10 cellular contexts compared by ENCODE assay signal in genomic region chr12:57498143-57498524, GRCh38. TPM values are rescaled to one million over a fixed set of nuclear protein-coding genes. Genes with fewer than 3 reads are reported as not detected.
DNase-seq lines count a peak whose midpoint lies in the region; ATAC-seq and TF ChIP-seq lines count a peak whose summit lies in the region.
"Had no signal": no experiment of that assay in that cellular context is flagged by ENCODE, and none has a peak within 500 bp of the region (broad histone marks: within the 10 kb centered on the region; RNA-seq: fewer than 3 reads in every experiment).

No MANE protein-coding gene starts in this region.

- H3F3A ChIP-seq in GM23338 (replicated peaks; ENCODE audit: low read depth): peaks cover 34% of the 10 kb centered on the region

- no peak overlapping the region for H3K4me3 ChIP-seq in GM23338

- H3K36me3 Mint-ChIP-seq in GM23338 (ENCODE audit: low read depth) (peaks cover 92% of the 10 kb centered on the region), endothelial cell (ENCODE audit: low read depth, unreplicated experiment) (peaks cover 51% of the 10 kb centered on the region), HFFc6 (ENCODE audit: low read depth) (peaks cover 44% of the 10 kb centered on the region)

- peaks cover 13% of the 10 kb centered on the region for H3K27me3 Mint-ChIP-seq in GM23338 (ENCODE audit: insufficient read depth, low read depth, poor library complexity)
- peaks cover 1% of the 10 kb centered on the region for H3K27me3 Mint-ChIP-seq in endothelial cell (ENCODE audit: unreplicated experiment)
- peaks cover 2% of the 10 kb centered on the region for H3K27me3 Mint-ChIP-seq in HFFc6 (ENCODE audit: insufficient read depth)

- H3K4me3 Mint-ChIP-seq in GM23338 (no peak overlapping the region), endothelial cell (ENCODE audit: unreplicated experiment) (peak overlapping the region; percentile 56), HFFc6 (no peak overlapping the region)

- no peaks in the 10 kb centered on the region for H3K4me1 ChIP-seq in GM23338 (ENCODE audit: insufficient read depth)

- H3K9me2 ChIP-seq in GM23338 (ENCODE audit: insufficient read depth): no peaks in the 10 kb centered on the region

- H2AFZ ChIP-seq in GM23338: no peak overlapping the region

- H3K27me3 ChIP-seq in GM23338 (ENCODE audit: insufficient read depth): no peaks in the 10 kb centered on the region

- no peak overlapping the region for H3K4me2 ChIP-seq in GM23338

- TF ChIP-seq CTCF in GM23338 (conservative IDR thresholded peaks at IDR 0.05; ENCODE audit: low read depth in 2 of 2): peak; percentile 40 to 51
- TF ChIP-seq CTCF in endothelial cell (IDR thresholded peaks at IDR 0.05; ENCODE audit: unreplicated experiment): no peak
- no peak for TF ChIP-seq CTCF in HFFc6 (IDR thresholded peaks at IDR 0.05)

- no peaks in the 10 kb centered on the region for H3K9me3 Mint-ChIP-seq in GM23338
- no peaks in the 10 kb centered on the region for H3K9me3 Mint-ChIP-seq in endothelial cell (ENCODE audit: unreplicated experiment)
- H3K9me3 Mint-ChIP-seq in HFFc6: no peaks in the 10 kb centered on the region

- peaks cover 77% of the 10 kb centered on the region for H3K36me3 ChIP-seq in GM23338 (ENCODE audit: insufficient read depth)

- H4K20me1 ChIP-seq in GM23338 (replicated peaks; ENCODE audit: insufficient read depth): peaks cover 34% of the 10 kb centered on the region

- DNase-seq in GM23338 (ENCODE audit: low spot score) (peak; percentile 68), endothelial cell (ENCODE audit: low spot score) (no peak), HFFc6 (no peak), NCI-H128 (lab: John Stamatoyannopoulos, UW; ENCODE audit: unreplicated experiment) (no peak)
- DNase-seq: activated CD4-positive, CD25-positive, alpha-beta regulatory T cell; amniotic stem cell; C1 segment of cervical spinal cord; dermis blood vessel endothelial cell; NCI-H2171 treated with DMSO at 0.1 percent for 48 hours; stimulated activated CD4-positive, alpha-beta T cell treated with anti-CD3 and anti-CD28 coated beads, Interleukin-4, amount 100 ng/mL, for 24 hours had no signal

- H3K4me1 Mint-ChIP-seq in GM23338 (peaks cover 2% of the 10 kb centered on the region; the same call in 2 of the 3 replicates), endothelial cell (ENCODE audit: unreplicated experiment) (peaks cover 7% of the 10 kb centered on the region), HFFc6 (ENCODE audit: low read depth) (no peaks in the 10 kb centered on the region)

- peak; percentile 88 for ATAC-seq in GM23338

- no peak overlapping the region for H3K27ac ChIP-seq in GM23338 (ENCODE audit: low read depth)

- peak overlapping the region; percentile 56; the same call in 1 of the 2 replicates for H3K27ac Mint-ChIP-seq in GM23338
- peak overlapping the region; percentile 11 for H3K27ac Mint-ChIP-seq in endothelial cell (ENCODE audit: unreplicated experiment)
- H3K27ac Mint-ChIP-seq in HFFc6: no peak overlapping the region

- H3K79me2 ChIP-seq in GM23338 (replicated peaks; ENCODE audit: insufficient read depth): peaks cover 23% of the 10 kb centered on the region

TF ChIP-seq in GM23338, 12 proteins besides CTCF, POLR2A, EP300 and RAD21:
- TF ChIP-seq POLR2AphosphoS5 (IDR thresholded peaks at IDR 0.05; ENCODE audit: low read depth) (peak; percentile 26; the same call in 1 of the 2 replicates), JUNB (IDR thresholded peaks at IDR 0.05; ENCODE audit: unreplicated experiment) (no peak)

RNA-seq across cellular contexts. Expression of gene MARS1, which starts 10.3 kb away (rescaled TPM):
- 247 and 266 TPM in 2 replicates for total RNA-seq in GM23338 (2014; rRNA removed; shearing (Covaris generic))
- 351 and 389 TPM in 2 replicates for polyA plus RNA-seq in GM23338 (2016; fragmentation: Nextera tagmentation; extraction: Ambion mirVana)
- total RNA-seq in endothelial cell (ENCODE audit: unreplicated experiment): 183 TPM
- 100 to 1,000 TPM; 179 to 207 (median 193) TPM for total RNA-seq in HFFc6 (2021; fragmentation: NEBNext Ultra II Directional; extraction: Animal tissue kit (Norgen Biotek cat#: 25700))

RNA-seq across cellular contexts. Expression of gene ARHGAP9, which starts 18.5 kb away (rescaled TPM):
- total RNA-seq in GM23338 (2014; rRNA removed; shearing (Covaris generic)): 4.6 and 7.1 TPM in 2 replicates
- polyA plus RNA-seq in GM23338 (2016; fragmentation: Nextera tagmentation; extraction: Ambion mirVana): 4.5 and 4.9 TPM in 2 replicates
- total RNA-seq in endothelial cell (ENCODE audit: unreplicated experiment): 65.4 TPM
- total RNA-seq in HFFc6 (2021; fragmentation: NEBNext Ultra II Directional; extraction: Animal tissue kit (Norgen Biotek cat#: 25700)): under 1 TPM in 5 of 6 experiments, not detected in 1; 0.11 to 0.85 (median 0.21) TPM
- total RNA-seq: dermis blood vessel endothelial cell had no signal

RNA-seq across cellular contexts. Expression of gene DDIT3, which starts 22.2 kb away (rescaled TPM):
- 3.9 and 4.1 TPM in 2 replicates for total RNA-seq in GM23338 (2014; rRNA removed; shearing (Covaris generic))
- polyA plus RNA-seq in GM23338 (2016; fragmentation: Nextera tagmentation; extraction: Ambion mirVana): 11.7 and 12.5 TPM in 2 replicates
- total RNA-seq in endothelial cell (ENCODE audit: unreplicated experiment): 4.2 TPM
- total RNA-seq in HFFc6 (2021; fragmentation: NEBNext Ultra II Directional; extraction: Animal tissue kit (Norgen Biotek cat#: 25700)): 10 to 100 TPM in 4 of 6 experiments, 1 to 10 TPM in 2; 9.4 to 10.8 (median 10.2) TPM

RNA-seq across cellular contexts. Expression of gene MBD6, which starts 24.5 kb away (rescaled TPM):
- 12.5 and 16.9 TPM in 2 replicates for total RNA-seq in GM23338 (2014; rRNA removed; shearing (Covaris generic))
- polyA plus RNA-seq in GM23338 (2016; fragmentation: Nextera tagmentation; extraction: Ambion mirVana): 17.1 and 18.3 TPM in 2 replicates
- total RNA-seq in endothelial cell (ENCODE audit: unreplicated experiment): 99.0 TPM
- total RNA-seq in HFFc6 (2021; fragmentation: NEBNext Ultra II Directional; extraction: Animal tissue kit (Norgen Biotek cat#: 25700)): 10 to 100 TPM; 40.7 to 43.6 (median 42.1) TPM

RNA-seq across cellular contexts. Expression of gene GLI1, which starts 38.5 kb away (rescaled TPM):
- 16.1 and 18.1 TPM in 2 replicates for total RNA-seq in GM23338 (2014; rRNA removed; shearing (Covaris generic))
- polyA plus RNA-seq in GM23338 (2016; fragmentation: Nextera tagmentation; extraction: Ambion mirVana): 4.8 and 5.6 TPM in 2 replicates
- 0.77 TPM for total RNA-seq in endothelial cell (ENCODE audit: unreplicated experiment)
- total RNA-seq in HFFc6 (2021; fragmentation: NEBNext Ultra II Directional; extraction: Animal tissue kit (Norgen Biotek cat#: 25700)): 1 to 10 TPM; 3.9 to 5.8 (median 4.6) TPM

Comparison
In these comparisons a context has a peak if more than half of its experiments do, and no peak if none do; other contexts are left out.
1. CTCF ChIP-seq: peak in GM23338 (2 of 2); none in endothelial cell (single experiment) and HFFc6 (single experiment).